Comparison of ENCODE assay signal across 1 cellular context in the genomic region with DNA sequence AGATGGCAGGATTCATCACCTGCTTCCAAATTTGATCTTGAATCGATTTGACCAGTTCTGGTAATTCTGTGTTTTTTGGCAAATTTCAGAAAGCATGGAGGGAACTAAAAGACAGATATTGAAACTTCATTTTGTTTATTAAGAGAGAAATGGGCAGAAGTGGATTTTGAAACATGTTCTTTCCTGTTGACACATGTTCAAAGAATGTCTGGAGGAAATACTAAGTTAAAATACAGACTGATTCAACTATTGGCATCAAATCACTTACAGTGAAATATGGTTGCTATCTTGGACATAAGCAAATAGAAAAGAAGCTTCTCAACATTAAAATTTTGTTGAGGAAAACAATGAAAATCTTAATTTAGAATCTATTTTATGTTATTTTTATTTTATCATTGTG.
TF ChIP-seq lines count a peak whose summit lies in the region.

No MANE protein-coding gene starts in this region.

TF ChIP-seq in WTC11, 78 proteins besides CTCF, POLR2A, EP300 and RAD21 (continued from another document):
- TF ChIP-seq ZNF423 (CRISPR knock-in tag; IDR thresholded peaks at IDR 0.05) (no peak), ZNF396 (CRISPR knock-in tag; IDR thresholded peaks at IDR 0.05; ENCODE audit: borderline replicate concordance) (no peak), SMAD4 (CRISPR knock-in tag; IDR thresholded peaks at IDR 0.05) (no peak), SMAD3 (CRISPR knock-in tag; IDR thresholded peaks at IDR 0.05; ENCODE audit: borderline replicate concordance) (no peak), SP1 (CRISPR knock-in tag; conservative IDR thresholded peaks at IDR 0.05) (no peak), CBFB (CRISPR knock-in tag; IDR thresholded peaks at IDR 0.05; ENCODE audit: low read depth) (no peak), FOXP1 (CRISPR knock-in tag; IDR thresholded peaks at IDR 0.05; ENCODE audit: borderline replicate concordance) (no peak), ZNF121 (CRISPR knock-in tag; IDR thresholded peaks at IDR 0.05) (no peak)
- TF ChIP-seq, protein P1, sequence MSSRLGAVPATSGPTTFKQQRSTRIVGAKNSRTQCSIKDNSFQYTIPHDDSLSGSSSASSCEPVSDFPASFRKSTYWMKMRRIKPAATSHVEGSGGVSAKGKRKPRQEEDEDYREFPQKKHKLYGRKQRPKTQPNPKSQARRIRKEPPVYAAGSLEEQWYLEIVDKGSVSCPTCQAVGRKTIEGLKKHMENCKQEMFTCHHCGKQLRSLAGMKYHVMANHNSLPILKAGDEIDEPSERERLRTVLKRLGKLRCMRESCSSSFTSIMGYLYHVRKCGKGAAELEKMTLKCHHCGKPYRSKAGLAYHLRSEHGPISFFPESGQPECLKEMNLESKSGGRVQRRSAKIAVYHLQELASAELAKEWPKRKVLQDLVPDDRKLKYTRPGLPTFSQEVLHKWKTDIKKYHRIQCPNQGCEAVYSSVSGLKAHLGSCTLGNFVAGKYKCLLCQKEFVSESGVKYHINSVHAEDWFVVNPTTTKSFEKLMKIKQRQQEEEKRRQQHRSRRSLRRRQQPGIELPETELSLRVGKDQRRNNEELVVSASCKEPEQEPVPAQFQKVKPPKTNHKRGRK (CRISPR knock-in tag; IDR thresholded peaks at IDR 0.05; ENCODE audit: borderline replicate concordance), result no peak
- TF ChIP-seq, protein P2, sequence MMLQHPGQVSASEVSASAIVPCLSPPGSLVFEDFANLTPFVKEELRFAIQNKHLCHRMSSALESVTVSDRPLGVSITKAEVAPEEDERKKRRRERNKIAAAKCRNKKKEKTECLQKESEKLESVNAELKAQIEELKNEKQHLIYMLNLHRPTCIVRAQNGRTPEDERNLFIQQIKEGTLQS (CRISPR knock-in tag; conservative IDR thresholded peaks at IDR 0.05), result no peak
- TF ChIP-seq, protein P3, sequence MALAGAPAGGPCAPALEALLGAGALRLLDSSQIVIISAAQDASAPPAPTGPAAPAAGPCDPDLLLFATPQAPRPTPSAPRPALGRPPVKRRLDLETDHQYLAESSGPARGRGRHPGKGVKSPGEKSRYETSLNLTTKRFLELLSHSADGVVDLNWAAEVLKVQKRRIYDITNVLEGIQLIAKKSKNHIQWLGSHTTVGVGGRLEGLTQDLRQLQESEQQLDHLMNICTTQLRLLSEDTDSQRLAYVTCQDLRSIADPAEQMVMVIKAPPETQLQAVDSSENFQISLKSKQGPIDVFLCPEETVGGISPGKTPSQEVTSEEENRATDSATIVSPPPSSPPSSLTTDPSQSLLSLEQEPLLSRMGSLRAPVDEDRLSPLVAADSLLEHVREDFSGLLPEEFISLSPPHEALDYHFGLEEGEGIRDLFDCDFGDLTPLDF (CRISPR knock-in tag; IDR thresholded peaks at IDR 0.05), result no peak
